20 cellular contexts compared by ENCODE assay signal in genomic region chr6:157393667-157394329, GRCh38. TPM values are rescaled to one million over a fixed set of nuclear protein-coding genes. Genes with fewer than 3 reads are reported as not detected.
DNase-seq lines count a peak whose midpoint lies in the region; ATAC-seq, FAIRE-seq and TF ChIP-seq lines count a peak whose summit lies in the region.
"Had no signal": no experiment of that assay in that cellular context is flagged by ENCODE, and none has a peak within 500 bp of the region (broad histone marks: within the 10 kb centered on the region; RNA-seq: fewer than 3 reads in every experiment).

No MANE protein-coding gene starts in this region.

- ATAC-seq in GM18498 (IDR thresholded peaks at IDR 0.05; ENCODE audit: unreplicated experiment) = no peak
- ATAC-seq: activated naive CD8-positive, alpha-beta T cell treated with anti-CD3 and anti-CD28 coated beads, Interleukin-2, amount 50 U/mL, for 24 hours had no signal

- H3K4me2 ChIP-seq in hepatocyte = peak overlapping the region; percentile 51

- H4K20me1 ChIP-seq in hepatocyte (ENCODE audit: insufficient read depth, poor library complexity, severe bottlenecking) = no peaks in the 10 kb centered on the region

- peaks cover 41% of the 10 kb centered on the region for H3K79me2 ChIP-seq in hepatocyte

- no peak for TF ChIP-seq POLR2A in NB4 (IDR thresholded peaks at IDR 0.05; ENCODE audit: extremely low read depth, insufficient read length)
- no peak for TF ChIP-seq POLR2A in GM12891 (IDR thresholded peaks at IDR 0.05; ENCODE audit: low read depth, low read length)

- H3K27ac ChIP-seq in hepatocyte (peak overlapping the region; percentile 90), small intestine (ENCODE audit: low read depth in 1 of 2, low read length in 1 of 2) (peak overlapping the region; percentile 19 to 69)
- H3K27ac ChIP-seq: brain microvascular endothelial cell, lower lobe of right lung, thoracic aorta had no signal

- H3K9me3 ChIP-seq in hepatocyte (ENCODE audit: low read depth) (peaks cover 10% of the 10 kb centered on the region), small intestine (ENCODE audit: control insufficient read depth, low read depth) (peaks cover 1% of the 10 kb centered on the region)

- no peaks in the 10 kb centered on the region for H3K27me3 ChIP-seq in hepatocyte
- H3K27me3 ChIP-seq in small intestine (ENCODE audit: control insufficient read depth in 2 of 2, insufficient read depth in 2 of 2, low read length in 2 of 2) = no peaks in the 10 kb centered on the region
- H3K27me3 ChIP-seq: brain microvascular endothelial cell, heart left ventricle had no signal

- DNase-seq in CD14-positive monocyte (ENCODE audit: low spot score) (no peak), NB4 (ENCODE audit: low read depth) (peak; percentile 26), hepatocyte (ENCODE audit: low spot score) (no peak), small intestine (peak; percentile 33), GM12891 (ENCODE audit: insufficient read length, low spot score) (no peak), GM10266 (ENCODE audit: extremely low spot score) (no peak)
- DNase-seq: activated CD4-positive, alpha-beta T cell treated with anti-CD3 and anti-CD28 coated beads, Interleukin-2, amount 50 U/mL, for 1 hour; activated CD8-positive, alpha-beta memory T cell treated with anti-CD3 and anti-CD28 coated beads, Interleukin-2, amount 50 U/mL, for 4 hours; activated naive CD8-positive, alpha-beta T cell treated with anti-CD3 and anti-CD28 coated beads, Interleukin-2, amount 50 U/mL, for 24 hours; cortex of kidney; heart left ventricle; HFFc6; lower lobe of right lung; naive B cell; NCI-H146; NCI-H526 treated with DMSO at 0.1 percent for 48 hours had no signal

- intact Hi-C loops in CD14-positive monocyte (cut with micrococcal nuclease) = no loop called here

- 90% methylated on average over 6 of the region's 6 CpGs for WGBS in hepatocyte (ENCODE audit: low lambda C conversion rate, missing lambda C conversion rate)
- 62 to 73% (median 69%) methylated on average over 6 of the region's 6 CpGs for WGBS in small intestine, 3 donors

- H3K4me1 ChIP-seq in hepatocyte (ENCODE audit: insufficient read depth) (peaks cover 11% of the 10 kb centered on the region), small intestine (ENCODE audit: control insufficient read depth in 2 of 2, insufficient read depth in 1 of 2, low read depth in 1 of 2, low read length in 1 of 2) (peaks cover 3 to 7% of the 10 kb centered on the region in 2 donors)

- FAIRE-seq in small intestine (lab: Jason Lieb, UNC) = no peak
- no peak for FAIRE-seq in GM12891 (lab: Jason Lieb, UNC)
- FAIRE-seq: TTC549 had no signal

- no peak overlapping the region for H2AFZ ChIP-seq in hepatocyte

- peaks cover 18% of the 10 kb centered on the region for H3K4me1 Mint-ChIP-seq in CD14-positive monocyte

- TF ChIP-seq CTCF in CD14-positive monocyte (IDR thresholded peaks at IDR 0.05) (no peak), NB4 (IDR thresholded peaks at IDR 0.05; ENCODE audit: low read depth, low read length) (no peak), hepatocyte (IDR thresholded peaks at IDR 0.05; ENCODE audit: poor library complexity) (no peak), GM10266 (IDR thresholded peaks at IDR 0.05; ENCODE audit: control insufficient read depth, insufficient read depth, low read depth, missing control alignments) (no peak)

- H3K4me3 ChIP-seq in NB4 (ENCODE audit: low read depth, low read length) (no peak overlapping the region), hepatocyte (no peak overlapping the region), small intestine (ENCODE audit: low read depth in 1 of 2, low read length in 2 of 2) (no peak overlapping the region)
- H3K4me3 ChIP-seq: heart left ventricle, lower lobe of right lung, thoracic aorta had no signal

- peaks cover 2 to 5% of the 10 kb centered on the region in 2 donors for H3K36me3 Mint-ChIP-seq in CD14-positive monocyte

- no peaks in the 10 kb centered on the region for H3K9me2 ChIP-seq in hepatocyte (replicated peaks; ENCODE audit: insufficient read depth)

- H3K27ac Mint-ChIP-seq in CD14-positive monocyte = peak overlapping the region in 5 of 7 donors; percentile 9 to 51 (median 26)
- H3K27ac Mint-ChIP-seq: activated naive CD8-positive, alpha-beta T cell treated with anti-CD3 and anti-CD28 coated beads, Interleukin-2, amount 50 U/mL, for 24 hours; HFFc6 had no signal

- peaks cover 6 to 16% (median 13%) of the 10 kb centered on the region in 7 donors for H3K9me3 Mint-ChIP-seq in CD14-positive monocyte

- peak overlapping the region in 1 of 2 donors; percentile 16 for H3K4me3 Mint-ChIP-seq in CD14-positive monocyte
- H3K4me3 Mint-ChIP-seq: activated naive CD8-positive, alpha-beta T cell treated with anti-CD3 and anti-CD28 coated beads, Interleukin-2, amount 50 U/mL, for 24 hours; HFFc6 had no signal

- H3K27me3 Mint-ChIP-seq in CD14-positive monocyte (ENCODE audit: low read depth in 3 of 3) = peaks cover 0 to 2% (median 2%) of the 10 kb centered on the region in 3 donors
- H3K27me3 Mint-ChIP-seq: activated naive CD8-positive, alpha-beta T cell treated with anti-CD3 and anti-CD28 coated beads, Interleukin-2, amount 50 U/mL, for 24 hours had no signal

- H3K36me3 ChIP-seq in hepatocyte (replicated peaks; ENCODE audit: insufficient read depth, low read depth) (no peaks in the 10 kb centered on the region), small intestine (ENCODE audit: control insufficient read depth in 2 of 2, insufficient read depth in 2 of 2, low read length in 2 of 2) (no peaks in the 10 kb centered on the region)
- H3K36me3 ChIP-seq: brain microvascular endothelial cell, lower lobe of right lung, thoracic aorta had no signal

TF ChIP-seq in GM12891, 5 proteins besides CTCF, POLR2A, EP300 and RAD21:
- TF ChIP-seq TAF1 (IDR thresholded peaks at IDR 0.05; ENCODE audit: low read depth, low read length) = no peak
- TF ChIP-seq PAX5 (IDR thresholded peaks at IDR 0.05; ENCODE audit: insufficient read depth, low read length, severe bottlenecking) = no peak
- no peak for TF ChIP-seq POU2F2 (IDR thresholded peaks at IDR 0.05; ENCODE audit: low read depth, low read length)
- no peak for TF ChIP-seq SPI1 (IDR thresholded peaks at IDR 0.05; ENCODE audit: low read depth, low read length)
- TF ChIP-seq POLR2AphosphoS5 (IDR thresholded peaks at IDR 0.05; ENCODE audit: low read depth, low read length) = no peak

RNA-seq across cellular contexts. Expression of gene ZDHHC14, which starts 12.8 kb away (rescaled TPM):
- polyA plus RNA-seq in CD14-positive monocyte (under 1 TPM; 0.30 to 0.93 TPM), hepatocyte (20.2 and 25.2 TPM in 2 replicates), small intestine (10 to 100 TPM in 1 of 3 donors, 1 to 10 TPM in 2; 3.4 to 11.9 (median 8.6) TPM)
- total RNA-seq in hepatocyte = 11.8 and 17.3 TPM in 2 replicates
- polyA plus RNA-seq in GM12891 (2012; ENCODE audit: low read depth, missing spikeins) = 0.35 TPM

Comparison
In these comparisons a context has a peak if more than half of its experiments do, and no peak if none do; other contexts are left out.
1. DNase-seq: peak in NB4 (single experiment) and small intestine (single experiment); none in CD14-positive monocyte (single experiment), hepatocyte (single experiment), GM12891 (single experiment) and GM10266 (single experiment).